Comparison of ENCODE assay signal across 8 cellular contexts in genomic region chr7:66075590-66076458, GRCh38.
A peak's percentile ranks its signal among the peaks of the same experiment; 100 is the strongest.
DNase-seq lines count a peak whose midpoint lies in the region; ATAC-seq and TF ChIP-seq lines count a peak whose summit lies in the region.

Gene ASL, plus strand, starts transcription at chr7:66075819. Its CDS starts 263 bp downstream, at chr7:66076082.

- peak; percentile 17 for TF ChIP-seq CTCF in choroid plexus epithelial cell (conservative IDR thresholded peaks at IDR 0.05; ENCODE audit: low read depth, low read length)

- peak; percentile 77 to 85 for DNase-seq in AML-193 (lab: John Stamatoyannopoulos, UW)
- peak; percentile 79 for DNase-seq in NCI-H510A treated with DMSO at 0.1 percent for 48 hours (lab: John Stamatoyannopoulos, UW)
- DNase-seq in activated CD4-positive, alpha-beta T cell treated with anti-CD3 and anti-CD28 coated beads for 4 hours, result peak; percentile 83 to 85
- peak; percentile 87 for DNase-seq in choroid plexus epithelial cell (ENCODE audit: low read depth)
- DNase-seq in kidney tubule cell (ENCODE audit: low spot score), result peak; percentile 94
- peak; percentile 65 to 81 for DNase-seq in stimulated activated CD4-positive, alpha-beta T cell treated with anti-CD3 and anti-CD28 coated beads, Interleukin-1b, Interleukin-23, amount 100 ng/mL, for 1 hour (ENCODE audit: low read depth in 2 of 2)

- peak; percentile 99 for ATAC-seq in GM19043 (IDR thresholded peaks at IDR 0.05; ENCODE audit: low read depth, unreplicated experiment)
- ATAC-seq in HG03354 (IDR thresholded peaks at IDR 0.05; ENCODE audit: poor library complexity, severe bottlenecking, unreplicated experiment), result peak; percentile 99

- peak within 1 kb of the TSS; percentile 86 for H3K4me3 ChIP-seq in choroid plexus epithelial cell (ENCODE audit: low read depth, low read length)

Comparison
In these comparisons a context has a peak if more than half of its experiments do, and no peak if none do; other contexts are left out.
1. Peak in every context shown above with its lines: DNase-seq, ATAC-seq and H3K4me3 ChIP-seq.